23 cellular contexts compared by ENCODE assay signal in the genomic region with DNA sequence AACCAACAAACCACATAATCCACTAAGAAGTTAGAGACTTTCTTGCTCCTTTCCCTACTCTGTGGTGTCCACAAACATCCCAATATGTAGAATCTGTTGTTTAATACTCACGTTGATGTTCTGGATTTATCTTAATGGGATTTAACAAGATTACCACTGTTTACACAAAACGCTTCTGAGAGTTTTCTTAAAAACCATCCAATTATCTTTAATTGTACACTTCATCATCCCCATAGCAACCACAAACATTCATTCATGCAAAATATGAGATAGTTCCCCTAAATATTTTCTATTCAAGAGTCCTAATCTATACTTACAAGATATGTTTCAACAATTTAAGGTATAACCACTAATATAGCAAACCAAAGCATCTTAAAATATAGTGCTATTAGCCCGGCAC.
A peak's percentile ranks its signal among the peaks of the same experiment; 100 is the strongest.
DNase-seq lines count a peak whose midpoint lies in the region; ATAC-seq lines count a peak whose summit lies in the region.
"Had no signal": no experiment of that assay in that cellular context is flagged by ENCODE, and none has a peak within 500 bp of the region (broad histone marks: within the 10 kb centered on the region; RNA-seq: fewer than 3 reads in every experiment).

No MANE protein-coding gene starts in this region.

- peaks cover 4% of the 10 kb centered on the region for H3K4me1 Mint-ChIP-seq in activated CD4-positive, alpha-beta T cell treated with anti-CD3 and anti-CD28 coated beads, Interleukin-2, amount 10 ng/mL, durations not matched to agents 7 days and 5 days
- H3K4me1 Mint-ChIP-seq in activated naive CD4-positive, alpha-beta T cell treated with anti-CD3 and anti-CD28 coated beads for 36 hours (ENCODE audit: low read depth): peaks cover 7% of the 10 kb centered on the region
- H3K4me1 Mint-ChIP-seq: CD14-positive monocyte, GM23338, H9 had no signal

- H3K27me3 Mint-ChIP-seq in activated CD4-positive, alpha-beta T cell treated with anti-CD3 and anti-CD28 coated beads, Interleukin-2, amount 10 ng/mL, durations not matched to agents 7 days and 5 days: no peaks in the 10 kb centered on the region
- no peaks in the 10 kb centered on the region for H3K27me3 Mint-ChIP-seq in activated naive CD4-positive, alpha-beta T cell treated with anti-CD3 and anti-CD28 coated beads for 36 hours (ENCODE audit: low read depth)
- H3K27me3 Mint-ChIP-seq: CD4-positive, alpha-beta T cell; CD8-positive, alpha-beta memory T cell had no signal

- intact Hi-C loops in activated naive CD4-positive, alpha-beta T cell treated with anti-CD3 and anti-CD28 coated beads for 36 hours (cut with micrococcal nuclease): no loop called here

- H3K36me3 Mint-ChIP-seq in activated CD4-positive, alpha-beta T cell treated with anti-CD3 and anti-CD28 coated beads, Interleukin-2, amount 10 ng/mL, durations not matched to agents 7 days and 5 days (ENCODE audit: low read depth): peaks cover 22% of the 10 kb centered on the region
- H3K36me3 Mint-ChIP-seq in activated naive CD4-positive, alpha-beta T cell treated with anti-CD3 and anti-CD28 coated beads, Interleukin-2, amount 50 U/mL, for 72 hours: peaks cover 0 to 5% of the 10 kb centered on the region in 2 donors
- peaks cover 20% of the 10 kb centered on the region for H3K36me3 Mint-ChIP-seq in activated naive CD4-positive, alpha-beta T cell treated with anti-CD3 and anti-CD28 coated beads for 36 hours (ENCODE audit: low read depth)

- H3K4me3 Mint-ChIP-seq in activated CD4-positive, alpha-beta T cell treated with anti-CD3 and anti-CD28 coated beads, Interleukin-2, amount 10 ng/mL, durations not matched to agents 7 days and 5 days: no peak overlapping the region
- no peak overlapping the region for H3K4me3 Mint-ChIP-seq in activated naive CD4-positive, alpha-beta T cell treated with anti-CD3 and anti-CD28 coated beads for 36 hours
- H3K4me3 Mint-ChIP-seq: CD14-positive monocyte; CD4-positive, alpha-beta T cell; CD8-positive, alpha-beta memory T cell; GM23338; H9; HFFc6 had no signal

- ATAC-seq in activated naive CD4-positive, alpha-beta T cell treated with anti-CD3 and anti-CD28 coated beads, Interleukin-2, amount 50 U/mL, for 72 hours: no peak
- ATAC-seq: A549, GM23338, HCT116 had no signal

- POLR2A ChIA-PET in activated CD4-positive, alpha-beta T cell treated with anti-CD3 and anti-CD28 coated beads, Interleukin-2, amount 10 ng/mL, durations not matched to agents 7 days and 5 days (lab: Charles Lee): no interaction called here

- no peak for DNase-seq in activated CD4-positive, alpha-beta T cell treated with anti-CD3 and anti-CD28 coated beads, Interleukin-2, amount 10 ng/mL, durations not matched to agents 7 days and 5 days
- no peak for DNase-seq in activated CD4-positive, alpha-beta T cell treated with anti-CD3 and anti-CD28 coated beads, Interleukin-2, amount 50 U/mL, for 4 hours
- DNase-seq in activated naive CD4-positive, alpha-beta T cell treated with anti-CD3 and anti-CD28 coated beads, Interleukin-2, amount 50 U/mL, for 72 hours (ENCODE audit: low spot score in 2 of 2): no peak
- no peak for DNase-seq in activated naive CD4-positive, alpha-beta T cell treated with anti-CD3 and anti-CD28 coated beads for 36 hours
- DNase-seq in NCI-H82 treated with DMSO at 0.1 percent for 48 hours (lab: John Stamatoyannopoulos, UW; ENCODE audit: unreplicated experiment): peak; percentile 93
- DNase-seq in stimulated activated CD4-positive, alpha-beta T cell treated with anti-CD3 and anti-CD28 coated beads, Interleukin-2, amount 100 ng/mL, for 24 hours: no peak
- no peak for DNase-seq in stimulated activated naive CD4-positive, alpha-beta T cell (lab: John Stamatoyannopoulos, UW)
- DNase-seq: 8988T; ACHN; AML-193; BE2C; CD4-positive, alpha-beta T cell; CD8-positive, alpha-beta memory T cell; DMS 273 treated with DMSO at 0.1 percent for 48 hours; DMS79; EL; GDM1; H9; HFFc6 had no signal

- peak overlapping the region; percentile 3 for H3K27ac Mint-ChIP-seq in activated CD4-positive, alpha-beta T cell treated with anti-CD3 and anti-CD28 coated beads, Interleukin-2, amount 10 ng/mL, durations not matched to agents 7 days and 5 days
- H3K27ac Mint-ChIP-seq in activated naive CD4-positive, alpha-beta T cell treated with anti-CD3 and anti-CD28 coated beads, Interleukin-2, amount 50 U/mL, for 72 hours: peak overlapping the region; percentile 10 to 25
- H3K27ac Mint-ChIP-seq in activated naive CD4-positive, alpha-beta T cell treated with anti-CD3 and anti-CD28 coated beads for 36 hours: no peak overlapping the region
- H3K27ac Mint-ChIP-seq: CD4-positive, alpha-beta T cell; GM23338; HFFc6 had no signal

- no peaks in the 10 kb centered on the region for H3K9me3 Mint-ChIP-seq in activated CD4-positive, alpha-beta T cell treated with anti-CD3 and anti-CD28 coated beads, Interleukin-2, amount 10 ng/mL, durations not matched to agents 7 days and 5 days
- no peaks in the 10 kb centered on the region for H3K9me3 Mint-ChIP-seq in activated naive CD4-positive, alpha-beta T cell treated with anti-CD3 and anti-CD28 coated beads, Interleukin-2, amount 50 U/mL, for 72 hours
- no peaks in the 10 kb centered on the region for H3K9me3 Mint-ChIP-seq in activated naive CD4-positive, alpha-beta T cell treated with anti-CD3 and anti-CD28 coated beads for 36 hours
- H3K9me3 Mint-ChIP-seq: CD14-positive monocyte; CD4-positive, alpha-beta T cell; CD8-positive, alpha-beta memory T cell; GM23338; H9; HFFc6 had no signal

- CTCF ChIA-PET in activated CD4-positive, alpha-beta T cell treated with anti-CD3 and anti-CD28 coated beads, Interleukin-2, amount 10 ng/mL, durations not matched to agents 7 days and 5 days (lab: Charles Lee): no interaction called here
- CTCF ChIA-PET in activated naive CD4-positive, alpha-beta T cell treated with anti-CD3 and anti-CD28 coated beads for 36 hours (lab: Charles Lee): no interaction called here
